In genomic region chr22:24175160-24175808, GRCh38 we compare ENCODE assay signal across 8 cellular contexts. TPM values are rescaled to one million over a fixed set of nuclear protein-coding genes. Genes with fewer than 3 reads are reported as not detected.
DNase-seq lines count a peak whose midpoint lies in the region; ATAC-seq and TF ChIP-seq lines count a peak whose summit lies in the region.

No MANE protein-coding gene starts in this region.

- no peaks in the 10 kb centered on the region for H3K27me3 ChIP-seq in heart left ventricle

- no peak overlapping the region for H3K4me3 ChIP-seq in HEK293 (ENCODE audit: low read depth, low read length)
- no peak overlapping the region for H3K4me3 ChIP-seq in heart left ventricle

- no peaks in the 10 kb centered on the region for H3K9me3 Mint-ChIP-seq in T-cell

- ATAC-seq in T-cell (replicated peaks in 1 of 4) = peak; percentile 42 to 65 (median 62)
- ATAC-seq in heart left ventricle = peak; percentile 27 to 76 (median 66)
- no peak for ATAC-seq in HG03175 (IDR thresholded peaks at IDR 0.05; ENCODE audit: unreplicated experiment)
- ATAC-seq in GM21825 (IDR thresholded peaks at IDR 0.05; ENCODE audit: unreplicated experiment) = no peak

- peak; percentile 72 for DNase-seq in CD1c-positive myeloid dendritic cell (ENCODE audit: extremely low spot score)
- peak in 33 of 34 experiments; percentile 26 to 73 (median 51) for DNase-seq in T-cell
- peak; percentile 56 for DNase-seq in amniotic epithelial cell (ENCODE audit: low read depth)
- DNase-seq in heart left ventricle = peak; percentile 84 to 92 (median 90)
- DNase-seq in pulmonary artery endothelial cell (ENCODE audit: low read depth, low spot score) = peak; percentile 43

- H3K4me3 Mint-ChIP-seq in T-cell = no peak overlapping the region

- peak; percentile 92 for TF ChIP-seq CTCF in HEK293 (tag by site-specific recombination; IDR thresholded peaks at IDR 0.05)
- TF ChIP-seq CTCF in heart left ventricle (IDR thresholded peaks at IDR 0.05) = peak; percentile 80 to 94 (median 88)

- H3K36me3 Mint-ChIP-seq in T-cell = peaks cover 11% of the 10 kb centered on the region

- peak overlapping the region; percentile 28 to 49 for H3K27ac Mint-ChIP-seq in T-cell

- H3K27me3 Mint-ChIP-seq in T-cell = no peaks in the 10 kb centered on the region

- peaks cover 0 to 58% of the 10 kb centered on the region in 2 experiments; a peak in 2 of 3 replicates for H3K36me3 ChIP-seq in HEK293 (ENCODE audit: control insufficient read depth in 2 of 2, insufficient read depth in 1 of 2, low read length in 2 of 2)
- H3K36me3 ChIP-seq in heart left ventricle = peaks cover 0 to 75% (median 51%) of the 10 kb centered on the region in 9 donors

- intact Hi-C loops in heart left ventricle (cut with DNase I) = loop anchor here in 7 of 10 donors (1.0 to 10.0 kb wide), 9 partner anchors 42 to 220 kb away; partner anchors contain the start of gene GSTT4 (in 2 of the 7)

- H3K4me1 Mint-ChIP-seq in T-cell = no peaks in the 10 kb centered on the region

- no peaks in the 10 kb centered on the region for H3K4me1 ChIP-seq in HEK293 (ENCODE audit: control insufficient read depth, insufficient read depth, low read length)
- peaks cover 0 to 52% (median 25%) of the 10 kb centered on the region in 12 donors for H3K4me1 ChIP-seq in heart left ventricle

- no peak overlapping the region for H3K27ac ChIP-seq in HEK293 (ENCODE audit: extremely low read depth, low read depth, low read length)
- peak overlapping the region; percentile 23 to 85 (median 70) for H3K27ac ChIP-seq in heart left ventricle

- H3K9me3 ChIP-seq in HEK293 (ENCODE audit: control insufficient read depth, insufficient read depth, low read depth, low read length) = no peaks in the 10 kb centered on the region
- H3K9me3 ChIP-seq in heart left ventricle = no peaks in the 10 kb centered on the region

- no peak for TF ChIP-seq POLR2A in heart left ventricle (IDR thresholded peaks at IDR 0.05)

- WGBS in heart left ventricle, 4 donors = 28 to 54% (median 48%) methylated on average over 9 to 11 of the region's 11 CpGs

- CTCF ChIA-PET in HEK293 (lab: Yijun Ruan, JAX) (interaction anchor here (0.6 to 7.9 kb wide), 28 partner anchors 9 to 1177 kb away, joined by 3 to 114 read pairs (median 5); partner anchors contain the start of gene CABIN1), T-cell (lab: Charles Lee) (interaction anchor here (1.0 to 2.2 kb wide), 4 partner anchors 19 to 113 kb away, joined by 3 to 12 read pairs (median 4); no protein-coding TSS in a partner anchor)

- POLR2A ChIA-PET in HEK293 (lab: Yijun Ruan, JAX) = interaction anchor here (1.0 kb wide), 1 partner anchor 18 kb away, joined by 3 read pairs; no protein-coding TSS in a partner anchor
- POLR2A ChIA-PET in T-cell (lab: Charles Lee) = no interaction called here

TF ChIP-seq in HEK293, 187 proteins besides CTCF, POLR2A, EP300 and RAD21:
- peak; percentile 61; the same call in 1 of the 2 replicates for TF ChIP-seq PATZ1 (tag by site-specific recombination; IDR thresholded peaks at IDR 0.05)
- TF ChIP-seq ZSCAN30 (tag by site-specific recombination; IDR thresholded peaks at IDR 0.05) = peak; percentile 86
- TF ChIP-seq KLF17 (tag by site-specific recombination; IDR thresholded peaks at IDR 0.05) = peak; percentile 57; the same call in 1 of the 2 replicates
- peak; percentile 46 for TF ChIP-seq ZBTB17 (tag by site-specific recombination; IDR thresholded peaks at IDR 0.05)
- no peak for TF ChIP-seq ZNF140 (tag by site-specific recombination; IDR thresholded peaks at IDR 0.05)
- no peak for TF ChIP-seq ZNF146 (tag by site-specific recombination; IDR thresholded peaks at IDR 0.05)
- peak; percentile 62; the same call in 1 of the 2 replicates for TF ChIP-seq SCRT2 (tag by site-specific recombination; IDR thresholded peaks at IDR 0.05)
- TF ChIP-seq GLIS1 (tag by site-specific recombination; IDR thresholded peaks at IDR 0.05) = peak; percentile 12; the same call in 1 of the 2 replicates
- no peak for TF ChIP-seq ZNF423 (tag by site-specific recombination; IDR thresholded peaks at IDR 0.05)
- TF ChIP-seq ZNF654 (tag by site-specific recombination; IDR thresholded peaks at IDR 0.05; ENCODE audit: low read depth) = peak; percentile 79
- peak; percentile 88 for TF ChIP-seq ZNF341 (tag by site-specific recombination; IDR thresholded peaks at IDR 0.05; ENCODE audit: low read depth)
- peak; percentile 44; the same call in 1 of the 2 replicates for TF ChIP-seq KLF8 (tag by site-specific recombination; IDR thresholded peaks at IDR 0.05)
- TF ChIP-seq ZNF404 (tag by site-specific recombination; IDR thresholded peaks at IDR 0.05) = no peak

RNA-seq across cellular contexts. Expression of gene SUSD2, which starts 6.0 kb away (rescaled TPM):
- total RNA-seq in T-cell (1 to 10 TPM; 1.3 to 2.3 (median 1.6) TPM), heart left ventricle (10 to 100 TPM in 1 of 9 donors, 1 to 10 TPM in 8; 1.5 to 12.6 (median 2.6) TPM), pulmonary artery endothelial cell (0.07 and 0.18 TPM in 2 replicates)
- polyA plus RNA-seq in heart left ventricle = 1 to 10 TPM; 2.7 to 3.5 TPM

Comparison
In these comparisons a context has a peak if more than half of its experiments do, and no peak if none do; other contexts are left out.
1. ATAC-seq: peak in T-cell (4 of 4) and heart left ventricle (4 of 4); none in HG03175 (single experiment) and GM21825 (single experiment).
2. Peak in every context shown above with its lines, with median percentiles within 50 percentile points of each other: DNase-seq.